1 cellular context compared by ENCODE assay signal in the genomic region with DNA sequence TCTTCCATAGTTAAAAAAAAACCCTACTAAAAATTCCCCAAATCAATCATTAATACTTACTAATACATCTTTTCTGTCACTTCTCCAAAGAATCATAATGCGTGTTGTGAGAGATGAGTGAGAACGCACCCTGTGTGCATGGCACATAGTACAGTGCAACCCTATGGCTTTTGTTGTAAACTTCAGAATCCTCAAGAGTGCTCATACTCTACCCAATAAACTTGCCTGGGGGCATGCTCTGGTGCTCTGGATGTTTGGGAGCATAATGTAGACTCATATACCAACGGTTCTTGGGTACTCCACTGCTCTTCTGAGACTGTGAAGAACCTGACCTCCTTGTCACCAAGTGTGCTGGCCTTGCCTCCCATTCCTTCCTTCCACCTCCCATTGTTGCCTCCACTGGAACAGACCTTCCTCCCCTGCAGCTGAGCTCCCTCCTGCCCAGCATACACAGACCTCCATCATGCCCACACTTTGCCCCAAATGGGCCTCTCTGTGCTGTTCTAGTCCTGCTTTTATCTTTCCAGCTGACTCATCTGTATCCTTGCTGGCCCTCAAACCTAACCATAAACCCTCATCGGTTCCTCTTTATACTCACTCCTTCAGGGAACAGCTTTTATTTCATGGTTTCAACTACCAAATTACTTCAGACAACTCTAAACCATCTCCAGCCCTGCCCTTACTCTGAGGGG.
TF ChIP-seq lines count a peak whose summit lies in the region.

No MANE protein-coding gene starts in this region.

TF ChIP-seq in HepG2, 621 proteins besides CTCF, POLR2A, EP300 and RAD21:
- TF ChIP-seq HNF4A (CRISPR knock-in tag; IDR thresholded peaks at IDR 0.05) (no peak), ZNF563 (CRISPR knock-in tag; IDR thresholded peaks at IDR 0.05) (no peak), MAFK (conservative IDR thresholded peaks at IDR 0.05 in 1 of 2, IDR thresholded peaks at IDR 0.05 in 1 of 2; ENCODE audit: low read length in 2 of 2) (0 out of 4 replicates have a peak, but pooled peaks have one; percentile 5 to 14)
- TF ChIP-seq, protein P1, sequence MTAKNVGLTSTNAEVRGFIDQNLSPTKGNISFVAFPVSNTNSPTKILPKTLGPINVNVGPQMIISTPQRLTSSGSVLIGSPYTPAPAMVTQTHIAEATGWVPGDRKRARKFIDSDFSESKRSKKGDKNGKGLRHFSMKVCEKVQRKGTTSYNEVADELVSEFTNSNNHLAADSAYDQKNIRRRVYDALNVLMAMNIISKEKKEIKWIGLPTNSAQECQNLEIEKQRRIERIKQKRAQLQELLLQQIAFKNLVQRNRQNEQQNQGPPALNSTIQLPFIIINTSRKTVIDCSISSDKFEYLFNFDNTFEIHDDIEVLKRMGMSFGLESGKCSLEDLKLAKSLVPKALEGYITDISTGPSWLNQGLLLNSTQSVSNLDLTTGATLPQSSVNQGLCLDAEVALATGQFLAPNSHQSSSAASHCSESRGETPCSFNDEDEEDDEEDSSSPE (CRISPR knock-in tag; IDR thresholded peaks at IDR 0.05) = no peak
TF ChIP-seq in HepG2: peak in this region for 1.
